In genomic region chr13:77919351-77920294, GRCh38 we compare ENCODE assay signal across 9 cellular contexts. TPM values are rescaled to one million over a fixed set of nuclear protein-coding genes. Genes with fewer than 3 reads are reported as not detected.
DNase-seq lines count a peak whose midpoint lies in the region; ATAC-seq, FAIRE-seq and TF ChIP-seq lines count a peak whose summit lies in the region.
"Had no signal": no experiment of that assay in that cellular context is flagged by ENCODE, and none has a peak within 500 bp of the region (broad histone marks: within the 10 kb centered on the region; RNA-seq: fewer than 3 reads in every experiment).

No MANE protein-coding gene starts in this region.

- H2AFZ ChIP-seq in osteoblast (ENCODE audit: low read length) = peak overlapping the region; percentile 27

- TF ChIP-seq CTCF in osteoblast (IDR thresholded peaks at IDR 0.05; ENCODE audit: extremely low read depth, low read depth, low read length) = no peak

- H4K20me1 ChIP-seq in osteoblast (ENCODE audit: insufficient read depth, low read length) = no peaks in the 10 kb centered on the region

- no peaks in the 10 kb centered on the region for H3K79me2 ChIP-seq in osteoblast (ENCODE audit: insufficient read depth, low read length)

- H3K27me3 ChIP-seq in SJCRH30 (no peaks in the 10 kb centered on the region), osteoblast (ENCODE audit: insufficient read depth, low read length) (no peaks in the 10 kb centered on the region)

- H3K4me3 ChIP-seq in SJCRH30 (peak overlapping the region; percentile 50), osteoblast (ENCODE audit: insufficient read depth, low read length) (peak overlapping the region; percentile 23)

- H3K36me3 ChIP-seq in SJCRH30 = no peaks in the 10 kb centered on the region
- H3K36me3 ChIP-seq in osteoblast (ENCODE audit: insufficient read depth, low read length) = no peaks in the 10 kb centered on the region

- peak; percentile 33 to 38 for DNase-seq in SJCRH30
- peak; percentile 2 for DNase-seq in glomerular visceral epithelial cell (ENCODE audit: extremely low spot score)
- peak; percentile 57 for DNase-seq in osteoblast (ENCODE audit: insufficient read length, low spot score, missing footprints)
- DNase-seq in NCI-H2029 (lab: John Stamatoyannopoulos, UW) = no peak
- no peak for DNase-seq in stimulated activated CD8-positive, alpha-beta memory T cell treated with anti-CD3 and anti-CD28 coated beads, Interleukin-4, amount 100 ng/mL, for 48 hours
- no peak for DNase-seq in RCC 7860 (ENCODE audit: low spot score)
- DNase-seq: natural killer cell had no signal

- H3K27ac ChIP-seq in SJCRH30 (no peak overlapping the region), osteoblast (ENCODE audit: low read depth, low read length) (no peak overlapping the region)

- H3K9me3 ChIP-seq in SJCRH30 (replicated peaks) = no peaks in the 10 kb centered on the region
- H3K9me3 ChIP-seq in osteoblast (ENCODE audit: low read depth, low read length) = no peaks in the 10 kb centered on the region

- H3K4me1 ChIP-seq in SJCRH30 (no peaks in the 10 kb centered on the region), osteoblast (ENCODE audit: insufficient read depth, low read length) (no peaks in the 10 kb centered on the region)

- no peak for FAIRE-seq in RCC 7860 (lab: Jason Lieb, UNC)

- ATAC-seq in GM19438 (IDR thresholded peaks at IDR 0.05; ENCODE audit: low read depth, unreplicated experiment) = peak; percentile 27
- no peak for ATAC-seq in GM19397 (IDR thresholded peaks at IDR 0.05; ENCODE audit: unreplicated experiment)

- peak overlapping the region; percentile 55 for H3K4me2 ChIP-seq in osteoblast (ENCODE audit: insufficient read depth, low read length)

RNA-seq across cellular contexts. Expression of gene EDNRB, which starts 1.0 kb away (rescaled TPM):
- 0.12 and 0.15 TPM in 2 replicates for total RNA-seq in SJCRH30 (2014; rRNA removed; shearing (Covaris generic))
- total RNA-seq in osteoblast = under 0.01 and 0.29 TPM in 2 replicates
- total RNA-seq: natural killer cell had no signal

Comparison
In these comparisons a context has a peak if more than half of its experiments do, and no peak if none do; other contexts are left out.
1. DNase-seq: peak in SJCRH30 (2 of 2), glomerular visceral epithelial cell (single experiment) and osteoblast (single experiment); none in NCI-H2029 (single experiment), stimulated activated CD8-positive, alpha-beta memory T cell treated with anti-CD3 and anti-CD28 coated beads, Interleukin-4, amount 100 ng/mL, for 48 hours (single experiment) and RCC 7860 (single experiment).